Comparison of ENCODE assay signal across 8 cellular contexts in the genomic region with DNA sequence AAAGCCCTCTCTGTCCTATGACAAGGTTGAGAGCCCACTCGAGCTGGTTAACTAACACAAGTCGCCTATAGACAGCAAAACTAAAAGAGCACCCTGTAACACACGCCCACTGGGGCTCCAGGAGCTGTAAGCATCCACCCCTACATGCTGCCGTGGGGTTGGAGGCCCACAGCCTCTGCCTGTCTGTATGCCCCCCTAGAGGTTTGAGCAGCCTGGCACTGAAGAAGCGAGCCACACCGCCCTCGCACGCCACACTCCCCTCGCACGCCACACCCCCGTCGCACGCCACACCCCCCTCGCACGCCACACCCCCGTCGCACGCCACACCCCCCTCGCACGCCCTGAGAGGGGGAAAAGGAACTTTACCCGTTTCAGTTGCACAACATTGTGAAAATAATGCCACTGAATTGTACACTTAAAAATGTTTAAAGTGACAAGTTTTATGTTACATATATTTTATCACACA. TPM values are rescaled to one million over a fixed set of nuclear protein-coding genes. Genes with fewer than 3 reads are reported as not detected.
A peak's percentile ranks its signal among the peaks of the same experiment; 100 is the strongest.
DNase-seq lines count a peak whose midpoint lies in the region; ATAC-seq and TF ChIP-seq lines count a peak whose summit lies in the region.

No MANE protein-coding gene starts in this region.

- H3K4me3 ChIP-seq in HUES48 (ENCODE audit: low read depth, low read length), result peak overlapping the region; percentile 64
- H3K4me3 ChIP-seq in transverse colon, result peak overlapping the region in 3 of 4 donors; percentile 18 to 42 (median 22)

- no peaks in the 10 kb centered on the region for H3K36me3 ChIP-seq in HUES48 (ENCODE audit: control insufficient read depth, insufficient read depth, low read length)
- no peaks in the 10 kb centered on the region for H3K36me3 ChIP-seq in transverse colon

- in situ Hi-C loops in transverse colon (cut with MboI; ENCODE audit: low pct_ligation_motif_present in 1 of 4, low pct_unique_long_range_greater_than_20kb in 1 of 4, low sequenced_read_pairs in 3 of 4), result no loop called here

- no peak for TF ChIP-seq EP300 in transverse colon (IDR thresholded peaks at IDR 0.05; ENCODE audit: low read depth)

- DNase-seq in SIG-M5 (lab: John Stamatoyannopoulos, UW) (peak; percentile 4), activated gamma-delta T cell treated with Interleukin-2 at 50 U/mL for 16 hours (peak; percentile 79), globus pallidus (ENCODE audit: low spot score) (peak; percentile 31), posterior cingulate gyrus (peak in 8 of 10 donors; percentile 34 to 89 (median 44)), transverse colon (peak; percentile 80)

- H3K9me3 ChIP-seq in HUES48 (ENCODE audit: control insufficient read depth, insufficient read depth, low read length) (no peaks in the 10 kb centered on the region), transverse colon (no peaks in the 10 kb centered on the region)

- TF ChIP-seq POLR2A in transverse colon (IDR thresholded peaks at IDR 0.05), result no peak

- no peaks in the 10 kb centered on the region for H3K4me1 ChIP-seq in HUES48 (ENCODE audit: control insufficient read depth, insufficient read depth, low read length)
- H3K4me1 ChIP-seq in transverse colon, result peaks cover 0 to 13% (median 7%) of the 10 kb centered on the region in 4 donors

- no peak for ATAC-seq in HG02970 (IDR thresholded peaks at IDR 0.05; ENCODE audit: low FRiP score, unreplicated experiment)

- H3K27me3 ChIP-seq in HUES48 (ENCODE audit: control insufficient read depth, insufficient read depth, low read length) (peaks cover 9% of the 10 kb centered on the region), transverse colon (peaks cover 4% of the 10 kb centered on the region)

- H3K9ac ChIP-seq in HUES48 (ENCODE audit: low read depth, low read length), result no peak overlapping the region

- H3K27ac ChIP-seq in HUES48 (ENCODE audit: low read depth, low read length), result no peak overlapping the region
- no peak overlapping the region for H3K27ac ChIP-seq in transverse colon

- WGBS in transverse colon (ENCODE audit: low coverage in 1 of 2), 2 donors, result 2% methylated on average over 20 of the region's 21 CpGs; no CpG with 5 or more reads in 1 of the 2 donors

- intact Hi-C loops in posterior cingulate gyrus (cut with DNase I), result no loop called here
- intact Hi-C loops in transverse colon (cut with DNase I; ENCODE audit: low total_unique reads), result no loop called here

- TF ChIP-seq CTCF in GM12873 (IDR thresholded peaks at IDR 0.05; ENCODE audit: insufficient read depth, low read depth, low read length, missing control alignments) (peak; percentile 9), transverse colon (IDR thresholded peaks at IDR 0.05) (no peak)

RNA-seq across cellular contexts. Expression of a gene that starts 13.2 kb away (rescaled TPM):
- total RNA-seq in transverse colon, result 10 to 100 TPM; 59.8 to 83.4 (median 60.7) TPM

RNA-seq across cellular contexts. Expression of a gene that starts 29.7 kb away (rescaled TPM):
- 100 to 1,000 TPM in 2 of 4 donors, 10 to 100 TPM in 2; 30.4 to 231 (median 92.9) TPM for total RNA-seq in transverse colon

RNA-seq across cellular contexts. Expression of a gene that starts 37.9 kb away (rescaled TPM):
- total RNA-seq in transverse colon, result 100 to 1,000 TPM in 2 of 4 donors, 10 to 100 TPM in 2; 28.5 to 166 (median 124) TPM

RNA-seq across cellular contexts. Expression of a gene that starts 47.5 kb away (rescaled TPM):
- total RNA-seq in transverse colon, result 100 to 1,000 TPM in 1 of 4 donors, 10 to 100 TPM in 3; 23.1 to 110 (median 84.4) TPM

Comparison
In these comparisons a context has a peak if more than half of its experiments do, and no peak if none do; other contexts are left out.
1. DNase-seq: peak in every context shown above with its lines; median percentile 80 in transverse colon; 79 in activated gamma-delta T cell treated with Interleukin-2 at 50 U/mL for 16 hours; 44 in posterior cingulate gyrus; 31 in globus pallidus; 4 in SIG-M5.